ENCODE assay signal across 8 cellular contexts in genomic region chr3:47475029-47475569, GRCh38. TPM values are rescaled to one million over a fixed set of nuclear protein-coding genes. Genes with fewer than 3 reads are reported as not detected.
DNase-seq lines count a peak whose midpoint lies in the region; ATAC-seq, FAIRE-seq and TF ChIP-seq lines count a peak whose summit lies in the region.

No MANE protein-coding gene starts in this region.

- H3K36me3 ChIP-seq in BE2C (no peaks in the 10 kb centered on the region), pancreas (no peaks in the 10 kb centered on the region)

- no peaks in the 10 kb centered on the region for H3K27me3 Mint-ChIP-seq in activated CD4-positive, alpha-beta T cell treated with anti-CD3 and anti-CD28 coated beads, Interleukin-2, amount 10 ng/mL, durations not matched to agents 7 days and 5 days

- H3K27me3 ChIP-seq in BE2C (no peaks in the 10 kb centered on the region), pancreas (no peaks in the 10 kb centered on the region)

- no peak for FAIRE-seq in pancreas (lab: Jason Lieb, UNC)

- TF ChIP-seq CTCF in BE2C (IDR thresholded peaks at IDR 0.05; ENCODE audit: low read depth, low read length) (no peak), foreskin fibroblast (IDR thresholded peaks at IDR 0.05; ENCODE audit: low read depth, low read length) (no peak), pancreas (IDR thresholded peaks at IDR 0.05) (no peak), GM10266 (IDR thresholded peaks at IDR 0.05; ENCODE audit: control insufficient read depth, insufficient read depth, low read depth, missing control alignments) (no peak)

- no peaks in the 10 kb centered on the region for H3K4me1 ChIP-seq in BE2C
- H3K4me1 ChIP-seq in pancreas = peaks cover 0 to 20% (median 8%) of the 10 kb centered on the region in 3 donors

- peak overlapping the region; percentile 87 for H3K27ac Mint-ChIP-seq in activated CD4-positive, alpha-beta T cell treated with anti-CD3 and anti-CD28 coated beads, Interleukin-2, amount 10 ng/mL, durations not matched to agents 7 days and 5 days

- H3K9me3 ChIP-seq in BE2C (no peaks in the 10 kb centered on the region), pancreas (no peaks in the 10 kb centered on the region)

- POLR2A ChIA-PET in activated CD4-positive, alpha-beta T cell treated with anti-CD3 and anti-CD28 coated beads, Interleukin-2, amount 10 ng/mL, durations not matched to agents 7 days and 5 days (lab: Charles Lee) = interaction anchor here (0.6 to 0.8 kb wide), 3 partner anchors 54 to 305 kb away, joined by 3 to 4 read pairs (median 3); partner anchors contain the start of gene PTPN23
- POLR2A ChIA-PET in HEK293T (lab: Yijun Ruan, JAX) = interaction anchor here (1.2 to 1.7 kb wide), 5 partner anchors 12 to 60 kb away, joined by 3 to 7 read pairs (median 6); no protein-coding TSS in a partner anchor

- DNase-seq in BE2C (no peak), foreskin fibroblast (peak; percentile 11 to 49), pancreas (peak in 1 of 6 donors; percentile 10), GM10266 (ENCODE audit: extremely low spot score) (no peak), HEK293T (ENCODE audit: extremely low spot score) (no peak)
- DNase-seq in activated CD4-positive, alpha-beta T cell treated with anti-CD3 and anti-CD28 coated beads, Interleukin-2, amount 10 ng/mL, durations not matched to agents 7 days and 5 days = peak; percentile 34

- CTCF ChIA-PET in activated CD4-positive, alpha-beta T cell treated with anti-CD3 and anti-CD28 coated beads, Interleukin-2, amount 10 ng/mL, durations not matched to agents 7 days and 5 days (lab: Charles Lee) = interaction anchor here (0.7 to 5.3 kb wide), 7 partner anchors 11 to 73 kb away, joined by 3 to 51 read pairs (median 3); no protein-coding TSS in a partner anchor
- CTCF ChIA-PET in HEK293T (lab: Yijun Ruan, JAX) = interaction anchor here (0.7 kb wide), 1 partner anchor 9 kb away, joined by 3 read pairs; no protein-coding TSS in a partner anchor

- H3K4me1 Mint-ChIP-seq in activated CD4-positive, alpha-beta T cell treated with anti-CD3 and anti-CD28 coated beads, Interleukin-2, amount 10 ng/mL, durations not matched to agents 7 days and 5 days = peaks cover 31% of the 10 kb centered on the region

- ATAC-seq in HG02870 (IDR thresholded peaks at IDR 0.05; ENCODE audit: unreplicated experiment) (peak; percentile 5), pancreas (peak in 3 of 4 donors; percentile 3 to 4 (median 3)), GM21367 (IDR thresholded peaks at IDR 0.05; ENCODE audit: unreplicated experiment) (no peak)

- intact Hi-C loops in pancreas (cut with DNase I) = loop anchor here in 2 of 3 donors (5.0 kb wide), 2 partner anchors 53 to 58 kb away; no protein-coding TSS in a partner anchor

- WGBS in pancreas, 2 donors = 1% methylated on average over 23 to 24 of the region's 24 CpGs

- H3K4me3 ChIP-seq in BE2C (ENCODE audit: low read depth, low read length) = peak overlapping the region; percentile 84
- H3K4me3 ChIP-seq in foreskin fibroblast (ENCODE audit: low read depth in 1 of 2, low read length in 2 of 2) = peak overlapping the region; percentile 85 to 95
- H3K4me3 ChIP-seq in pancreas = peak overlapping the region; percentile 64 to 97 (median 82)

- H3K4me3 Mint-ChIP-seq in activated CD4-positive, alpha-beta T cell treated with anti-CD3 and anti-CD28 coated beads, Interleukin-2, amount 10 ng/mL, durations not matched to agents 7 days and 5 days = peak overlapping the region; percentile 86

- peak overlapping the region; percentile 66 to 77 (median 71) for H3K27ac ChIP-seq in pancreas

- H3K9me3 Mint-ChIP-seq in activated CD4-positive, alpha-beta T cell treated with anti-CD3 and anti-CD28 coated beads, Interleukin-2, amount 10 ng/mL, durations not matched to agents 7 days and 5 days = no peaks in the 10 kb centered on the region

- peaks cover 6% of the 10 kb centered on the region for H3K36me3 Mint-ChIP-seq in activated CD4-positive, alpha-beta T cell treated with anti-CD3 and anti-CD28 coated beads, Interleukin-2, amount 10 ng/mL, durations not matched to agents 7 days and 5 days (ENCODE audit: low read depth)

TF ChIP-seq in HEK293T, 16 proteins besides CTCF, POLR2A, EP300 and RAD21:
- TF ChIP-seq ELF4 (IDR thresholded peaks at IDR 0.05) (no peak), ZNF384 (IDR thresholded peaks at IDR 0.05) (no peak), ARNT (IDR thresholded peaks at IDR 0.05) (no peak), FOXK2 (IDR thresholded peaks at IDR 0.05) (no peak), CTBP1 (IDR thresholded peaks at IDR 0.05; ENCODE audit: borderline replicate concordance) (no peak), NFRKB (IDR thresholded peaks at IDR 0.05) (no peak), LEF1 (IDR thresholded peaks at IDR 0.05; ENCODE audit: borderline replicate concordance) (no peak)

RNA-seq across cellular contexts. Expression of gene SCAP, which starts 0.6 kb away (rescaled TPM):
- polyA plus RNA-seq in BE2C (2012; ENCODE audit: insufficient read depth, insufficient read length, low read depth) = 78.8 TPM
- total RNA-seq in activated CD4-positive, alpha-beta T cell treated with anti-CD3 and anti-CD28 coated beads, Interleukin-2, amount 10 ng/mL, durations not matched to agents 7 days and 5 days = 10 to 100 TPM; 68.1 to 71.4 TPM
- total RNA-seq in pancreas = 10 to 100 TPM; 29.0 to 47.9 (median 36.3) TPM
- 10 to 100 TPM; 48.8 to 59.5 TPM for polyA plus RNA-seq in pancreas

RNA-seq across cellular contexts. Expression of gene ELP6, which starts 38.4 kb away (rescaled TPM):
- polyA plus RNA-seq in BE2C (2012; ENCODE audit: insufficient read depth, insufficient read length, low read depth) = 19.0 TPM
- total RNA-seq in activated CD4-positive, alpha-beta T cell treated with anti-CD3 and anti-CD28 coated beads, Interleukin-2, amount 10 ng/mL, durations not matched to agents 7 days and 5 days = 10 to 100 TPM; 42.2 to 50.1 TPM
- total RNA-seq in pancreas = 10 to 100 TPM in 3 of 6 donors, 1 to 10 TPM in 3; 7.4 to 12.8 (median 9.9) TPM
- 10 to 100 TPM; 19.5 to 25.6 TPM for polyA plus RNA-seq in pancreas

Comparison
In these comparisons a context has a peak if more than half of its experiments do, and no peak if none do; other contexts are left out.
1. DNase-seq: peak in activated CD4-positive, alpha-beta T cell treated with anti-CD3 and anti-CD28 coated beads, Interleukin-2, amount 10 ng/mL, durations not matched to agents 7 days and 5 days (single experiment) and foreskin fibroblast (2 of 2); none in BE2C (single experiment), GM10266 (single experiment) and HEK293T (single experiment).
2. Peak in every context shown above with its lines, with median percentiles within 50 percentile points of each other: H3K4me3 ChIP-seq.